ENCODE assay signal across 28 cellular contexts in genomic region chr9:72933730-72934665, GRCh38.
"Had no signal": no experiment of that assay in that cellular context is flagged by ENCODE, and none has a peak within 500 bp of the region (broad histone marks: within the 10 kb centered on the region; RNA-seq: fewer than 3 reads in every experiment).

No MANE protein-coding gene starts in this region.

- H3K9me3 ChIP-seq: ascending aorta, heart right ventricle, psoas muscle, right atrium auricular region, spleen, uterus had no signal

- ATAC-seq: activated CD4-positive, CD25-positive, alpha-beta regulatory T cell treated with anti-CD3 and anti-CD28 coated beads, Interleukin-2, amount 50 U/mL, for 24 hours; heart right ventricle; left ventricle myocardium superior; natural killer cell; psoas muscle had no signal

- H3K4me1 Mint-ChIP-seq: activated naive CD4-positive, alpha-beta T cell treated with anti-CD3 and anti-CD28 coated beads, Interleukin-2, amount 10 ng/mL, durations not matched to agents 7 days and 5 days; activated naive CD8-positive, alpha-beta T cell treated with anti-CD3 and anti-CD28 coated beads, Interleukin-2, amount 10 ng/mL, durations not matched to agents 7 days and 5 days; natural killer cell had no signal

- H3K9me3 Mint-ChIP-seq: activated naive CD4-positive, alpha-beta T cell treated with anti-CD3 and anti-CD28 coated beads, Interleukin-2, amount 10 ng/mL, durations not matched to agents 7 days and 5 days; activated naive CD8-positive, alpha-beta T cell treated with anti-CD3 and anti-CD28 coated beads, Interleukin-2, amount 10 ng/mL, durations not matched to agents 7 days and 5 days; natural killer cell; neural progenitor cell; T-helper 1 cell treated with Interleukin-12 subunit alpha and Interleukin-12 subunit beta and Interleukin-4 antibody, amounts not matched to agents 30 μg/mL and 1 μg/mL, for 36 hours had no signal

- H3K4me3 ChIP-seq: ascending aorta, heart right ventricle, neural progenitor cell, psoas muscle, right atrium auricular region, spleen, uterus had no signal

- H3K36me3 Mint-ChIP-seq: activated naive CD4-positive, alpha-beta T cell treated with anti-CD3 and anti-CD28 coated beads, Interleukin-2, amount 10 ng/mL, durations not matched to agents 7 days and 5 days; activated naive CD8-positive, alpha-beta T cell treated with anti-CD3 and anti-CD28 coated beads, Interleukin-2, amount 10 ng/mL, durations not matched to agents 7 days and 5 days; natural killer cell; neural progenitor cell had no signal

- H3K4me3 Mint-ChIP-seq: activated naive CD4-positive, alpha-beta T cell treated with anti-CD3 and anti-CD28 coated beads, Interleukin-2, amount 10 ng/mL, durations not matched to agents 7 days and 5 days; activated naive CD8-positive, alpha-beta T cell treated with anti-CD3 and anti-CD28 coated beads, Interleukin-2, amount 10 ng/mL, durations not matched to agents 7 days and 5 days; natural killer cell; neural progenitor cell; T-helper 1 cell treated with Interleukin-12 subunit alpha and Interleukin-12 subunit beta and Interleukin-4 antibody, amounts not matched to agents 30 μg/mL and 1 μg/mL, for 36 hours had no signal

- H3K27me3 Mint-ChIP-seq: activated naive CD4-positive, alpha-beta T cell treated with anti-CD3 and anti-CD28 coated beads, Interleukin-2, amount 10 ng/mL, durations not matched to agents 7 days and 5 days had no signal

- H3K36me3 ChIP-seq: brain microvascular endothelial cell, heart right ventricle, neural progenitor cell, right atrium auricular region, spleen, uterus, WERI-Rb-1 had no signal

- H3K27ac Mint-ChIP-seq: activated naive CD4-positive, alpha-beta T cell treated with anti-CD3 and anti-CD28 coated beads, Interleukin-2, amount 10 ng/mL, durations not matched to agents 7 days and 5 days; activated naive CD8-positive, alpha-beta T cell treated with anti-CD3 and anti-CD28 coated beads, Interleukin-2, amount 10 ng/mL, durations not matched to agents 7 days and 5 days; natural killer cell; neural progenitor cell; T-helper 1 cell treated with Interleukin-12 subunit alpha and Interleukin-12 subunit beta and Interleukin-4 antibody, amounts not matched to agents 30 μg/mL and 1 μg/mL, for 36 hours had no signal

- H3K4me1 ChIP-seq: heart right ventricle, parathyroid adenoma, right atrium auricular region, spleen, uterus had no signal

- DNase-seq: activated CD4-positive, alpha-beta T cell treated with anti-CD3 and anti-CD28 coated beads for 48 hours; activated CD4-positive, alpha-beta T cell treated with anti-CD3 and anti-CD28 coated beads, Interleukin-2, amount 50 U/mL, for 48 hours; activated CD8-positive, alpha-beta memory T cell treated with anti-CD3 and anti-CD28 coated beads for 24 hours; activated gamma-delta T cell; activated naive CD4-positive, alpha-beta T cell treated with anti-CD3 and anti-CD28 coated beads, Interleukin-2, amount 10 ng/mL, durations not matched to agents 7 days and 5 days; activated naive CD8-positive, alpha-beta T cell treated with anti-CD3 and anti-CD28 coated beads, Interleukin-2, amount 10 ng/mL, durations not matched to agents 7 days and 5 days; brain microvascular endothelial cell; heart right ventricle; kidney glomerular epithelial cell; left ventricle myocardium superior; mammary epithelial cell; midbrain; natural killer cell; occipital lobe; psoas muscle; spleen; stimulated activated CD4-positive, alpha-beta T cell treated with anti-CD3 and anti-CD28 coated beads, Interleukin-2, amount 100 ng/mL, for 48 hours; stimulated activated naive CD4-positive, alpha-beta T cell treated with Interleukin-2 at 50 U/mL for 16 hours; T-helper 9 cell; trophoblast cell; uterus; WERI-Rb-1 had no signal
